In the genomic region with DNA sequence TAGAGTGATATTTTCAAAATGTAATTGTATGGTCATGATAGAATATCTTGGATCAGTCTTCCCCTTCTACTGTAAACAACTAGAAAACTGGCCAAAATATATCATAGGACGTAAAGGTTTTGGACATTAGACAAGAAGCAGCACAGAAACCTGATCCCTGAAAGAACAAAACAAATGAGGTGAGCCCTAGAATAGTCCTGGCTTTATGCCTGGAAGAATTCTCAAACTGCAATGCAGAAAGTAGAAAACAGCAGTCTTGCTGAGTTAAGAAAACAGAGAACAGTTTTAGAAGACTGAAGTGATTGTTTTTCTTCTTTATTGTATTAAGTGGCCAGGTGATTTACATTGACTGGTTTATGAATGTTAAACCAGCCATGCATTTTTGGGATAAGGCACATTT, we compare ENCODE assay signal across 32 cellular contexts. TPM values are rescaled to one million over a fixed set of nuclear protein-coding genes. Genes with fewer than 3 reads are reported as not detected.
DNase-seq lines count a peak whose midpoint lies in the region; ATAC-seq and TF ChIP-seq lines count a peak whose summit lies in the region.
"Had no signal": no experiment of that assay in that cellular context is flagged by ENCODE, and none has a peak within 500 bp of the region (broad histone marks: within the 10 kb centered on the region; RNA-seq: fewer than 3 reads in every experiment).

No MANE protein-coding gene starts in this region.

- TF ChIP-seq CTCF in cardiac muscle cell (IDR thresholded peaks at IDR 0.05; ENCODE audit: low read depth, low read length) (no peak), fibroblast of villous mesenchyme (IDR thresholded peaks at IDR 0.05; ENCODE audit: insufficient read depth, low read depth, low read length) (no peak)

- DNase-seq in cardiac muscle cell (ENCODE audit: low read depth in 1 of 2, low spot score in 1 of 2), result peak in 1 of 2 donors; percentile 7
- no peak for DNase-seq in left ventricle myocardium superior
- DNase-seq in adipocyte (ENCODE audit: low read depth), result peak; percentile 57
- DNase-seq in fibroblast of villous mesenchyme (ENCODE audit: low read depth), result peak; percentile 12
- DNase-seq in NOMO-1 treated with DMSO at 0.1 percent for 48 hours (lab: John Stamatoyannopoulos, UW; ENCODE audit: unreplicated experiment), result no peak
- no peak for DNase-seq in HUDEP-2 (lab: John Stamatoyannopoulos, UW; ENCODE audit: unreplicated experiment in 76 of 76)
- no peak for DNase-seq in NCI-H510A treated with DMSO at 0.1 percent for 48 hours (lab: John Stamatoyannopoulos, UW)
- DNase-seq: activated CD8-positive, alpha-beta T cell treated with anti-CD3 and anti-CD28 coated beads for 36 hours; AML-193; Calu3; CD4-positive, CD25-positive, alpha-beta regulatory T cell; effector memory CD4-positive, alpha-beta T cell; foreskin fibroblast; head of caudate nucleus; islet precursor cell; left ventricle myocardium inferior; naive B cell; NCI-H1417 treated with DMSO at 0.1 percent for 48 hours; NCI-H2081 treated with DMSO at 0.1 percent for 48 hours; NCI-H446 treated with DMSO at 0.1 percent for 48 hours; PC-9; right lobe of liver; stimulated activated CD8-positive, alpha-beta memory T cell treated with anti-CD3 and anti-CD28 coated beads, Interleukin-4, amount 100 ng/mL, for 48 hours; testis had no signal

- H3K27me3 ChIP-seq in cardiac muscle cell (no peaks in the 10 kb centered on the region), adipocyte (replicated peaks; ENCODE audit: control insufficient read depth, insufficient read depth, low read length) (peaks cover 10% of the 10 kb centered on the region)
- H3K27me3 ChIP-seq: right lobe of liver, testis had no signal

- H3K4me1 ChIP-seq in cardiac muscle cell (ENCODE audit: low read depth) (no peaks in the 10 kb centered on the region), adipocyte (ENCODE audit: control insufficient read depth, insufficient read depth, low read length) (no peaks in the 10 kb centered on the region)
- H3K4me1 ChIP-seq: A549, left ventricle myocardium inferior, right lobe of liver, testis had no signal

- H3K27ac ChIP-seq in cardiac muscle cell, result peak overlapping the region; percentile 12
- H3K27ac ChIP-seq: A549, coronary artery, epithelial cell of prostate, left ventricle myocardium inferior, PC-9, right lobe of liver, testis had no signal

- H3K9me3 ChIP-seq in cardiac muscle cell (ENCODE audit: low read depth) (no peaks in the 10 kb centered on the region), adipocyte (ENCODE audit: control insufficient read depth, low read length) (no peaks in the 10 kb centered on the region)
- H3K9me3 ChIP-seq: A549, left ventricle myocardium inferior, right lobe of liver, testis had no signal

- intact Hi-C loops in left ventricle myocardium superior (cut with micrococcal nuclease), result no loop called here

- H3K9ac ChIP-seq in adipocyte (ENCODE audit: low read length), result no peak overlapping the region

- no peak overlapping the region for H3K4me3 ChIP-seq in cardiac muscle cell
- no peak overlapping the region for H3K4me3 ChIP-seq in adipocyte (ENCODE audit: low read length)
- H3K4me3 ChIP-seq in fibroblast of villous mesenchyme (ENCODE audit: low read depth, low read length), result no peak overlapping the region
- H3K4me3 ChIP-seq: A549, coronary artery, K562, left ventricle myocardium inferior, PC-9, right lobe of liver, testis had no signal

- no peaks in the 10 kb centered on the region for H3K36me3 ChIP-seq in cardiac muscle cell
- H3K36me3 ChIP-seq in adipocyte (ENCODE audit: control insufficient read depth, insufficient read depth, low read length, severe bottlenecking), result no peaks in the 10 kb centered on the region
- H3K36me3 ChIP-seq: left ventricle myocardium inferior, right lobe of liver had no signal

- ATAC-seq in left ventricle myocardium superior, result no peak
- no peak for ATAC-seq in GM19452 (IDR thresholded peaks at IDR 0.05; ENCODE audit: unreplicated experiment)
- ATAC-seq: A549; activated CD8-positive, alpha-beta T cell treated with anti-CD3 and anti-CD28 coated beads for 36 hours; K562; right lobe of liver; Right ventricle myocardium inferior had no signal

RNA-seq across cellular contexts. Expression of gene NSUN7, which starts 19.5 kb away (rescaled TPM):
- total RNA-seq in cardiac muscle cell, result 5.5 and 9.9 TPM in 2 replicates
- polyA plus RNA-seq in cardiac muscle cell, result 3.4 and 12.4 TPM in 2 replicates
- 0.40 TPM for total RNA-seq in left ventricle myocardium superior
- 0.32 and 0.86 TPM in 2 replicates for total RNA-seq in fibroblast of villous mesenchyme
- total RNA-seq: activated T-helper 2 cell treated with anti-CD3 and anti-CD28 coated beads, Interferon-gamma antibody, Interleukin-2, Interleukin-4, amounts not matched to agents 10 μg/mL and 5 μg/mL and 100 μg/mL, durations not matched to agents 14 hours and 24 hours and 36 hours; cardiac septum; K562 had no signal
- polyA plus RNA-seq: CD4-positive, CD25-positive, alpha-beta regulatory T cell; K562 had no signal

Comparison
In these comparisons a context has a peak if more than half of its experiments do, and no peak if none do; other contexts are left out.
1. DNase-seq: peak in adipocyte (single experiment) and fibroblast of villous mesenchyme (single experiment); none in left ventricle myocardium superior (single experiment), NOMO-1 treated with DMSO at 0.1 percent for 48 hours (single experiment), HUDEP-2 (0 of 76) and NCI-H510A treated with DMSO at 0.1 percent for 48 hours (single experiment).